In the genomic region with DNA sequence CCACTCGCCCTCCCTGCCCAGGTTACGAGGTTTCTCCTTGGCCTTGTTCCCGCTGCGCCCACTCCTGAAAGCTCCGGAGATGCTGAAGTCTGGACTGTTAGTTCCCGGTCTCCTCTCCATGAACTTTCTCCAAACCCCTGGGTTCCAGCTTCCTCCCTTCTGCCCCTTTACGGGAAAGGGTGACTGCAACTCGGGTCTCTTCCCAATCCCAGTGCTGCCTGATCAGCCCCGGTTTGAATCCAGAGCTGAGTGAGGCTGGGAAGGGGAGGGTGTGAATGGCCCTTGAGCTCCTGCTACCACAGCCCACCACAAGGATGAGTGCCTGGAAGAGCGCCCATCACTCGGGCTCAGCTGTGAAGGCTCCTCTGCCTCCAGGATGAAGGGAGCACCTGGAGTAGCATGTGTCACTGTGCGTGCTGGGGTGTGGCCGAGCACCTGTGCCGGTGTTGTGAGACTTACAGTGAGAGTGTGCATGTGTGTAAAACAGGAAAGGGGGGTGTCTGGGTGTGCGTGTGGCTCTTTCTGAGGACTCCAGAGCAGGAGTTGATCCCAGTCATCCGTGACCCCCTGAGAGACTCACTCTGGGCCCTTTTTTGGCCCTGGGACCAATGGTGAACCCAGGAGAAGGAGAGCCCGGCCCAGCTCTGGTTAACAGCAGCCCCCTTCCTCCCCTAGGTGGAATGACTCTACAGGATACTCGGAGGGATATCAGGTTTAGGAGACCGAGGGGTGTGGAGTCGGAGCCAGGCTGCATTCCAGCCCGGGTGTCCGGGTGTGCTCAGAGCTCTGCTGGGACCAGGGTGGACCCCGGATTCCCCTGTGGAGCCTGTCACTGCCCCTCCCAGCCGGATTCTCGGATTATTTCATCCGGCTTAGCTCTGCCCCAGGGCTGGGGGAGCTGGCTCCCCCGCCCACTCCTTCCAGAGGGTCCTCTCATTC, we compare ENCODE assay signal across 10 cellular contexts. TPM values are rescaled to one million over a fixed set of nuclear protein-coding genes. Genes with fewer than 3 reads are reported as not detected.
DNase-seq lines count a peak whose midpoint lies in the region; ATAC-seq and TF ChIP-seq lines count a peak whose summit lies in the region.
"Had no signal": no experiment of that assay in that cellular context is flagged by ENCODE, and none has a peak within 500 bp of the region (broad histone marks: within the 10 kb centered on the region; RNA-seq: fewer than 3 reads in every experiment).

No MANE protein-coding gene starts in this region.

- in situ Hi-C loops in GM13976 (cut with MboI; ENCODE audit: low sequenced_read_pairs, unreplicated experiment) = no loop called here

- peaks cover 38% of the 10 kb centered on the region for H3K4me1 ChIP-seq in lower lobe of right lung

- no peaks in the 10 kb centered on the region for H3K27me3 Mint-ChIP-seq in stimulated activated naive CD8-positive, alpha-beta T cell treated with anti-CD3 and anti-CD28 coated beads, Interleukin-15, Interleukin-2, amounts not matched to agents 100 ng/mL and 50 ng/mL, for 24 hours
- peaks cover 36% of the 10 kb centered on the region for H3K27me3 Mint-ChIP-seq in activated naive CD8-positive, alpha-beta T cell treated with anti-CD3 and anti-CD28 coated beads, Interleukin-2, amount 10 ng/mL, durations not matched to agents 7 days and 5 days

- no peak for ATAC-seq in stimulated activated naive CD8-positive, alpha-beta T cell treated with anti-CD3 and anti-CD28 coated beads, Interleukin-15, Interleukin-2, amounts not matched to agents 100 U/mL and 50 U/mL, for 24 hours
- no peak for ATAC-seq in activated naive CD8-positive, alpha-beta T cell treated with anti-CD3 and anti-CD28 coated beads, Interleukin-2, amount 10 ng/mL, durations not matched to agents 7 days and 5 days (ENCODE audit: low read depth)
- ATAC-seq in lower lobe of right lung (no peak), HG03521 (IDR thresholded peaks at IDR 0.05; ENCODE audit: unreplicated experiment) (no peak)

- H3K4me3 Mint-ChIP-seq in stimulated activated naive CD8-positive, alpha-beta T cell treated with anti-CD3 and anti-CD28 coated beads, Interleukin-15, Interleukin-2, amounts not matched to agents 100 ng/mL and 50 ng/mL, for 24 hours = peak overlapping the region; percentile 55
- peak overlapping the region; percentile 22 for H3K4me3 Mint-ChIP-seq in activated naive CD8-positive, alpha-beta T cell treated with anti-CD3 and anti-CD28 coated beads, Interleukin-2, amount 10 ng/mL, durations not matched to agents 7 days and 5 days

- no peak overlapping the region for H3K27ac Mint-ChIP-seq in stimulated activated naive CD8-positive, alpha-beta T cell treated with anti-CD3 and anti-CD28 coated beads, Interleukin-15, Interleukin-2, amounts not matched to agents 100 ng/mL and 50 ng/mL, for 24 hours
- no peak overlapping the region for H3K27ac Mint-ChIP-seq in activated naive CD8-positive, alpha-beta T cell treated with anti-CD3 and anti-CD28 coated beads, Interleukin-2, amount 10 ng/mL, durations not matched to agents 7 days and 5 days

- H3K4me3 ChIP-seq in lower lobe of right lung = peak overlapping the region; percentile 73

- no peak for DNase-seq in stimulated activated naive CD8-positive, alpha-beta T cell treated with anti-CD3 and anti-CD28 coated beads, Interleukin-15, Interleukin-2, amounts not matched to agents 100 U/mL and 50 U/mL, for 24 hours
- DNase-seq in activated naive CD8-positive, alpha-beta T cell treated with anti-CD3 and anti-CD28 coated beads, Interleukin-2, amount 10 ng/mL, durations not matched to agents 7 days and 5 days = peak; percentile 29
- DNase-seq in lower lobe of right lung = peak; percentile 48
- DNase-seq in GM13976 (ENCODE audit: low spot score) = no peak
- DNase-seq in pons (ENCODE audit: low spot score) = no peak
- no peak for DNase-seq in activated effector memory CD4-positive, alpha-beta T cell treated with Interleukin-2 at 50 U/mL for 16 hours

- intact Hi-C loops in lower lobe of right lung (cut with DNase I) = no loop called here

- H3K36me3 Mint-ChIP-seq in stimulated activated naive CD8-positive, alpha-beta T cell treated with anti-CD3 and anti-CD28 coated beads, Interleukin-15, Interleukin-2, amounts not matched to agents 100 ng/mL and 50 ng/mL, for 24 hours (ENCODE audit: low read depth) = no peaks in the 10 kb centered on the region
- no peaks in the 10 kb centered on the region for H3K36me3 Mint-ChIP-seq in activated naive CD8-positive, alpha-beta T cell treated with anti-CD3 and anti-CD28 coated beads, Interleukin-2, amount 10 ng/mL, durations not matched to agents 7 days and 5 days

- no peak for TF ChIP-seq CTCF in lower lobe of right lung (IDR thresholded peaks at IDR 0.05)
- no peak for TF ChIP-seq CTCF in GM13976 (IDR thresholded peaks at IDR 0.05; ENCODE audit: borderline replicate concordance, control extremely low read depth, extremely low read depth, insufficient read depth, missing control alignments)

- H3K27me3 ChIP-seq in lower lobe of right lung (ENCODE audit: low read depth) = no peaks in the 10 kb centered on the region

- POLR2A ChIA-PET in activated naive CD8-positive, alpha-beta T cell treated with anti-CD3 and anti-CD28 coated beads, Interleukin-2, amount 10 ng/mL, durations not matched to agents 7 days and 5 days (lab: Charles Lee) = no interaction called here

- H3K27ac ChIP-seq in lower lobe of right lung = peak overlapping the region; percentile 56
- H3K27ac ChIP-seq: epithelial cell of prostate had no signal

- H3K36me3 ChIP-seq in lower lobe of right lung = peaks cover 6% of the 10 kb centered on the region

- no peaks in the 10 kb centered on the region for H3K9me3 Mint-ChIP-seq in stimulated activated naive CD8-positive, alpha-beta T cell treated with anti-CD3 and anti-CD28 coated beads, Interleukin-15, Interleukin-2, amounts not matched to agents 100 ng/mL and 50 ng/mL, for 24 hours
- no peaks in the 10 kb centered on the region for H3K9me3 Mint-ChIP-seq in activated naive CD8-positive, alpha-beta T cell treated with anti-CD3 and anti-CD28 coated beads, Interleukin-2, amount 10 ng/mL, durations not matched to agents 7 days and 5 days

- H3K9me3 ChIP-seq in lower lobe of right lung = no peaks in the 10 kb centered on the region

- no peaks in the 10 kb centered on the region for H3K4me1 Mint-ChIP-seq in stimulated activated naive CD8-positive, alpha-beta T cell treated with anti-CD3 and anti-CD28 coated beads, Interleukin-15, Interleukin-2, amounts not matched to agents 100 ng/mL and 50 ng/mL, for 24 hours (ENCODE audit: low read depth)
- peaks cover 2% of the 10 kb centered on the region for H3K4me1 Mint-ChIP-seq in activated naive CD8-positive, alpha-beta T cell treated with anti-CD3 and anti-CD28 coated beads, Interleukin-2, amount 10 ng/mL, durations not matched to agents 7 days and 5 days

RNA-seq across cellular contexts. Expression of a gene that starts 1.1 kb away (rescaled TPM):
- total RNA-seq in activated naive CD8-positive, alpha-beta T cell treated with anti-CD3 and anti-CD28 coated beads, Interleukin-2, amount 10 ng/mL, durations not matched to agents 7 days and 5 days = 1 to 10 TPM in 1 of 2 experiments, under 1 TPM in 1; 0.83 to 1.0 TPM
- total RNA-seq in lower lobe of right lung = 23.0 TPM
- total RNA-seq: T-helper 2 cell treated with Interferon-gamma antibody and Interleukin-4, amounts not matched to agents 100 ng/mL and 5 ng/mL, for 36 hours had no signal

Comparison
In these comparisons a context has a peak if more than half of its experiments do, and no peak if none do; other contexts are left out.
1. DNase-seq: peak in activated naive CD8-positive, alpha-beta T cell treated with anti-CD3 and anti-CD28 coated beads, Interleukin-2, amount 10 ng/mL, durations not matched to agents 7 days and 5 days (single experiment) and lower lobe of right lung (single experiment); none in stimulated activated naive CD8-positive, alpha-beta T cell treated with anti-CD3 and anti-CD28 coated beads, Interleukin-15, Interleukin-2, amounts not matched to agents 100 U/mL and 50 U/mL, for 24 hours (single experiment), GM13976 (single experiment), pons (single experiment) and activated effector memory CD4-positive, alpha-beta T cell treated with Interleukin-2 at 50 U/mL for 16 hours (single experiment).
2. RNA of a gene that starts 1.1 kb away (total RNA-seq): 23.0 TPM in lower lobe of right lung (single experiment); 0.83 to 1.0 TPM in activated naive CD8-positive, alpha-beta T cell treated with anti-CD3 and anti-CD28 coated beads, Interleukin-2, amount 10 ng/mL, durations not matched to agents 7 days and 5 days; every median in the first group is over 10 times any median in the second.